Comparison of ENCODE assay signal across 12 cellular contexts in the genomic region with DNA sequence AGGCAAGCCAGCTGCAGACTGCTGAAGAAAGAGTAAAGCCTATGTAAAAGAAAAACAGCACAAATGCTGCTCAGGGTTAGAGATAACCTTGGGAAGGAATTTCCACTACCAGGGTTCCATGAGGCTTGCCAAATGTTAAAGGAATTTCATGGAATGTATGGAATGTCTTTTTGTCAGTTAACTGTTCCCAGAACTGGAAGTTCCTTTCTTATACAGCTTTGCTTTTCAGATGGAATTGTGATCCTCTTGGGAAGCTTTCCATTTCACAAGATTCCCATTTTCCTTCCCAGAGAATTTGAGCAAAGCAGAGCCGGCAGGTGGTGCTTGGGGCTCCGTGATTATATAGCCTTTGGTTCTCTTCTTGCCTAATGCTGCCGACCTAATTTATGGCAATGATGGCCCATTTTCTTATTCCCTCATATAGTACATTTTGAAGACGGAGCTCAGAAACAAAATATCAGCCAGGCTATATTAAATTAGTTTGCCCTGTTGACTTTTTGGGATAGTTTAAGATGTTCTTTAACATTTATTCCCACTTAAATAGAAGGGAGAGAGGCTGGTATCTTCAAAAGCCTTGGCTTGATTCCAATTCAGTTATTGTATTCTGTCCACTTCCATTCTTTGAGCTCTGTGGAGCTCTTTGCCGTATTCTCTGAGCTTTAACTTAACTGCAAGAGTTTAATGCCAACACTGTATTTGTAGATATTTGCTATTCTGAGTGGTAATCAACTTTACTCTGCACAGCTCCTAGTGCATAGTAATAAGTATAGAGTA.
DNase-seq lines count a peak whose midpoint lies in the region; ATAC-seq, FAIRE-seq and TF ChIP-seq lines count a peak whose summit lies in the region.
"Had no signal": no experiment of that assay in that cellular context is flagged by ENCODE, and none has a peak within 500 bp of the region (broad histone marks: within the 10 kb centered on the region; RNA-seq: fewer than 3 reads in every experiment).

No MANE protein-coding gene starts in this region.

- peak; percentile 44 for FAIRE-seq in RCC 7860 (lab: Jason Lieb, UNC)

- ATAC-seq in HG03469 (IDR thresholded peaks at IDR 0.05; ENCODE audit: unreplicated experiment), result no peak

- DNase-seq in H4 (ENCODE audit: low spot score) (peak; percentile 7), RCC 7860 (ENCODE audit: low spot score) (peak; percentile 59), fibroblast of pulmonary artery (ENCODE audit: low read depth) (peak; percentile 88), pulmonary artery endothelial cell (ENCODE audit: low read depth, low spot score) (peak; percentile 85), T-helper 1 cell (no peak), Kasumi-1 (lab: John Stamatoyannopoulos, UW) (no peak), NAMALWA (ENCODE audit: low spot score) (no peak)
- DNase-seq: activated CD4-positive, alpha-beta T cell treated with anti-CD3 and anti-CD28 coated beads, Interleukin-2, amount 50 U/mL, for 48 hours; NCI-H524; ovary; stimulated activated naive CD4-positive, alpha-beta T cell treated with Interleukin-2 at 50 U/mL for 16 hours had no signal

- peak; percentile 22 for TF ChIP-seq CTCF in fibroblast of pulmonary artery (IDR thresholded peaks at IDR 0.05; ENCODE audit: low read length, missing control alignments)

- H3K4me3 ChIP-seq in fibroblast of pulmonary artery (replicated peaks; ENCODE audit: low read depth, low read length), result peak overlapping the region; percentile 1
- H3K4me3 ChIP-seq: ovary had no signal

Comparison
In these comparisons a context has a peak if more than half of its experiments do, and no peak if none do; other contexts are left out.
1. DNase-seq: peak in H4 (single experiment), RCC 7860 (single experiment), fibroblast of pulmonary artery (single experiment) and pulmonary artery endothelial cell (single experiment); none in T-helper 1 cell (0 of 5), Kasumi-1 (0 of 2) and NAMALWA (single experiment).